In the genomic region with DNA sequence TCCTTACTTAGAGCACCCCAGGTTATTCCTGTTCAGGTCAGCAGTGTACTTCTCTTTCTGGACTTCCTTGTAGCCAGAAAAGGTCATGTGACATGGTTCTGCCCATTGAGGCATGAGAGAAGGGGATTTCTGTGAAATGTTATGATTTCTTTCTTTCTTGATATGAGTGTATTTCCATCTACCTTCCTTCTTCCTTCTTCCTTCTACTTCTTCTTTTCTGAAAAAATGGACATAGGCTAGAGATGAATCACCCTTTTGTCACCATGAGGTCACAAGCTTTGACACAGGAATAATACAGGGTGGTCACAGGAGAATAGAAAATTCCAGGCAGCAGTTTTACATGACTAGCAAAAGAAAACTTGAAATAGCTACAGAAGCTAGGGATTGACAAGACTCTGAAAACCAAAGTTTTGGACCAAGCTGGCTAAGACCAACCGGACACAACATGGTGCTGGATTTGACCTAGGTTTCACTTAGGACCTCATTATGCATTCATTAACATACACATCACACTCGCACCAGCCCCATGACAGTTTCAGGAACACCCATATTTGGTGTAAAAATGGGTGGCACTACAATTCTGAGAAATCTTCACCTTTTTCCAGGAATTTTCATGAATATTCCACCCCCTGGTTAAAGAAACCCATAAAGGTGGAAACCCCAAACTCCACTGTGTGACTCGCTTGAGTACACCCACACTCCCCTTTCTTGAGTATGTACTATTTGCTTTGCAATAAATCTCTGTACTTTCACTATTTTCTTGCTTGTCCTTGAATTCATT, we compare ENCODE assay signal across 1 cellular context.
TF ChIP-seq lines count a peak whose summit lies in the region.

No MANE protein-coding gene starts in this region.

TF ChIP-seq in K562, 482 proteins besides CTCF, POLR2A, EP300 and RAD21 (continued from another document and continues in another):
- TF ChIP-seq ZMIZ1 (IDR thresholded peaks at IDR 0.05; ENCODE audit: low read depth in 2 of 2, low read length in 2 of 2) (no peak), TOE1 (IDR thresholded peaks at IDR 0.05; ENCODE audit: borderline replicate concordance) (peak; percentile 95), TOE1 (CRISPR knock-in tag; IDR thresholded peaks at IDR 0.05; ENCODE audit: borderline replicate concordance, low read depth) (no peak), CREBBP (IDR thresholded peaks at IDR 0.05; ENCODE audit: low read depth, low read length) (no peak), PREB (CRISPR knock-in tag; IDR thresholded peaks at IDR 0.05) (no peak), BDP1 (IDR thresholded peaks at IDR 0.05; ENCODE audit: insufficient read depth, insufficient read length) (no peak), ATF7 (IDR thresholded peaks at IDR 0.05) (peak; percentile 87), NR3C1 (CRISPR knock-in tag; IDR thresholded peaks at IDR 0.05) (no peak), ZC3H8 (IDR thresholded peaks at IDR 0.05) (no peak), FUS (optimal IDR thresholded peaks at IDR 0.05; ENCODE audit: low read depth, low read length) (no peak), NUFIP1 (IDR thresholded peaks at IDR 0.05; ENCODE audit: partially characterized antibody) (no peak), MIER1 (IDR thresholded peaks at IDR 0.05; ENCODE audit: low read depth) (no peak), ZNF232 (CRISPR knock-in tag; IDR thresholded peaks at IDR 0.05) (no peak), ZNF23 (CRISPR knock-in tag; IDR thresholded peaks at IDR 0.05) (no peak), ZNF584 (CRISPR knock-in tag; IDR thresholded peaks at IDR 0.05; ENCODE audit: low read depth) (peak; percentile 91; the same call in 1 of the 2 replicates), BACH1 (tag; IDR thresholded peaks at IDR 0.05) (peak; percentile 80; the same call in 1 of the 2 replicates), EP400 (IDR thresholded peaks at IDR 0.05) (peak; percentile 56), ZNF407 (IDR thresholded peaks at IDR 0.05; ENCODE audit: low read depth) (no peak), RBBP5 (IDR thresholded peaks at IDR 0.05; ENCODE audit: borderline replicate concordance, insufficient read depth, low read length, poor library complexity, severe bottlenecking) (no peak), BRD9 (IDR thresholded peaks at IDR 0.05; ENCODE audit: low read depth, partially characterized antibody) (no peak), ZNF324 (CRISPR knock-in tag; IDR thresholded peaks at IDR 0.05) (no peak)
- TF ChIP-seq, protein P1, sequence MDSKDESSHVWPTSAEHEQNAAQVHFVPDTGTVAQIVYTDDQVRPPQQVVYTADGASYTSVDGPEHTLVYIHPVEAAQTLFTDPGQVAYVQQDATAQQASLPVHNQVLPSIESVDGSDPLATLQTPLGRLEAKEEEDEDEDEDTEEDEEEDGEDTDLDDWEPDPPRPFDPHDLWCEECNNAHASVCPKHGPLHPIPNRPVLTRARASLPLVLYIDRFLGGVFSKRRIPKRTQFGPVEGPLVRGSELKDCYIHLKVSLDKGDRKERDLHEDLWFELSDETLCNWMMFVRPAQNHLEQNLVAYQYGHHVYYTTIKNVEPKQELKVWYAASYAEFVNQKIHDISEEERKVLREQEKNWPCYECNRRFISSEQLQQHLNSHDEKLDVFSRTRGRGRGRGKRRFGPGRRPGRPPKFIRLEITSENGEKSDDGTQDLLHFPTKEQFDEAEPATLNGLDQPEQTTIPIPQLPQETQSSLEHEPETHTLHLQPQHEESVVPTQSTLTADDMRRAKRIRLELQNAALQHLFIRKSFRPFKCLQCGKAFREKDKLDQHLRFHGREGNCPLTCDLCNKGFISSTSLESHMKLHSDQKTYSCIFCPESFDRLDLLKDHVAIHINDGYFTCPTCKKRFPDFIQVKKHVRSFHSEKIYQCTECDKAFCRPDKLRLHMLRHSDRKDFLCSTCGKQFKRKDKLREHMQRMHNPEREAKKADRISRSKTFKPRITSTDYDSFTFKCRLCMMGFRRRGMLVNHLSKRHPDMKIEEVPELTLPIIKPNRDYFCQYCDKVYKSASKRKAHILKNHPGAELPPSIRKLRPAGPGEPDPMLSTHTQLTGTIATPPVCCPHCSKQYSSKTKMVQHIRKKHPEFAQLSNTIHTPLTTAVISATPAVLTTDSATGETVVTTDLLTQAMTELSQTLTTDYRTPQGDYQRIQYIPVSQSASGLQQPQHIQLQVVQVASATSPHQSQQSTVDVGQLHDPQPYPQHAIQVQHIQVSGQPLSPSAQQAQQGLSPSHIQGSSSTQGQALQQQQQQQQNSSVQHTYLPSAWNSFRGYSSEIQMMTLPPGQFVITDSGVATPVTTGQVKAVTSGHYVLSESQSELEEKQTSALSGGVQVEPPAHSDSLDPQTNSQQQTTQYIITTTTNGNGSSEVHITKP (IDR thresholded peaks at IDR 0.05; ENCODE audit: partially characterized antibody) = peak; percentile 96
- TF ChIP-seq, protein P2, sequence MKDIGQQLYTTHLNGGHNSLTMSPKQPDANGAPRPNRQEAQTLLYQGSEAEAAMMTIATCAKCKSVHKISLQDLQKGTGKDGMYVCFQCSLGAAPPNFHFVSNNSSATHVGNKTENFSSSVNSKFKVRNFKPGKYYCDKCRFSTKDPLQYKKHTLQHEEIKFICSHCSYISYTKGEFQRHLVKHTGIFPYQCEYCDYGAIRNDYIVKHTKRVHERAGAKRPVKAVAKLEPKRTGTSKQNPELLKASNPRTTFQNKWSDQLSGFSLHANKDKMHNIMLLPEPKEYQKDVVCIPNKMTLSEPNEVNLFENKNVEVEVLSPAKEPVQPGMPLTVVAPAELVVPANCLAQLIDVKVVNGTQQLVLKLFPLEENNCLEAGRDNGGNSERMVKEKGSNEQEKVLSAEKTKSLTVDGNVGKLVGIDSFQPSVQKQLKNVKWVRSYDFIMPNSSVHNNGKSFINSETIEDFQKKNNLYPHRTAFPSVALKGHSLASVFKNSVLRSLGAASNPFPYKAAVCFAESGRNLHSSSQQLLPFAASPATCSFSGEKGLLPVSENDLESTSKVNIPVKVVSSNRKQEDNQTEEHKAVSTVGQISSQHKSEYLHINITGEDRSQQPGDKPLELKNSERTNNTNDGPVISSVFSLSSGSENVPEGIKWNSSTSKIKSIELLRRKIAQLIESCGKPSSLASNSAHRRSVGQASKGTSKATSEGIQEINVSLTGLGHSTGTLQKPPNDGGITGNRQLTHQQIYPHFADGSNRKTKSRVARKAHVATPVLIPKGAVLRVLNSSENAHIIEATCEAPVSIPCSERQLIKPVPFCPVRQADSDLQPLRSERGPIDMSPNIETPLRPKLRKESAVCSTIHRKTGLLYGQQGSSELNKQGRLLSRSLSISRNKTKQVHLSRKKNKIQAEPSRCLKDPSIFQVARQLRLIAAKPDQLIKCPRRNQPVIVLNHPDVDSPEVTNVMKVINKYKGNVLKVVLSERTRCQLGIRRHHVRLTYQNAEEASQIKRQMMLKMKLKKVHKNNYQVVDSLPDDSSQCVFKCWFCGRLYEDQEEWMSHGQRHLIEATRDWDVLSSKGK (CRISPR knock-in tag; IDR thresholded peaks at IDR 0.05) = no peak
- TF ChIP-seq, protein P3, sequence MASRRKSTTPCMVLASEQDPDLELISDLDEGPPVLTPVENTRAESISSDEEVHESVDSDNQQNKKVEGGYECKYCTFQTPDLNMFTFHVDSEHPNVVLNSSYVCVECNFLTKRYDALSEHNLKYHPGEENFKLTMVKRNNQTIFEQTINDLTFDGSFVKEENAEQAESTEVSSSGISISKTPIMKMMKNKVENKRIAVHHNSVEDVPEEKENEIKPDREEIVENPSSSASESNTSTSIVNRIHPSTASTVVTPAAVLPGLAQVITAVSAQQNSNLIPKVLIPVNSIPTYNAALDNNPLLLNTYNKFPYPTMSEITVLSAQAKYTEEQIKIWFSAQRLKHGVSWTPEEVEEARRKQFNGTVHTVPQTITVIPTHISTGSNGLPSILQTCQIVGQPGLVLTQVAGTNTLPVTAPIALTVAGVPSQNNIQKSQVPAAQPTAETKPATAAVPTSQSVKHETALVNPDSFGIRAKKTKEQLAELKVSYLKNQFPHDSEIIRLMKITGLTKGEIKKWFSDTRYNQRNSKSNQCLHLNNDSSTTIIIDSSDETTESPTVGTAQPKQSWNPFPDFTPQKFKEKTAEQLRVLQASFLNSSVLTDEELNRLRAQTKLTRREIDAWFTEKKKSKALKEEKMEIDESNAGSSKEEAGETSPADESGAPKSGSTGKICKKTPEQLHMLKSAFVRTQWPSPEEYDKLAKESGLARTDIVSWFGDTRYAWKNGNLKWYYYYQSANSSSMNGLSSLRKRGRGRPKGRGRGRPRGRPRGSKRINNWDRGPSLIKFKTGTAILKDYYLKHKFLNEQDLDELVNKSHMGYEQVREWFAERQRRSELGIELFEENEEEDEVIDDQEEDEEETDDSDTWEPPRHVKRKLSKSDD (conservative IDR thresholded peaks at IDR 0.05; ENCODE audit: low read length) = no peak
